ENCODE assay signal across 16 cellular contexts in genomic region chr6:11272491-11273192, GRCh38. TPM values are rescaled to one million over a fixed set of nuclear protein-coding genes. Genes with fewer than 3 reads are reported as not detected.
DNase-seq lines count a peak whose midpoint lies in the region; ATAC-seq, FAIRE-seq and TF ChIP-seq lines count a peak whose summit lies in the region.
"Had no signal": no experiment of that assay in that cellular context is flagged by ENCODE, and none has a peak within 500 bp of the region (broad histone marks: within the 10 kb centered on the region; RNA-seq: fewer than 3 reads in every experiment).

No MANE protein-coding gene starts in this region.

- H3K4me1 ChIP-seq in liver (ENCODE audit: control insufficient read depth in 4 of 4, insufficient read depth in 4 of 4, low read length in 3 of 4) (peaks cover 3 to 22% (median 8%) of the 10 kb centered on the region in 4 donors), HepG2 (ENCODE audit: insufficient read depth, low read length) (peaks cover 77% of the 10 kb centered on the region), mesenchymal stem cell (ENCODE audit: control insufficient read depth, insufficient read depth, low read depth, low read length) (peaks cover 13% of the 10 kb centered on the region)

- no peak overlapping the region for H2AFZ ChIP-seq in HepG2 (ENCODE audit: low read length)
- no peak overlapping the region for H2AFZ ChIP-seq in mesenchymal stem cell (ENCODE audit: low read depth, low read length)

- H3K9me3 ChIP-seq in liver (ENCODE audit: control insufficient read depth in 4 of 4, low read length in 3 of 4) = no peaks in the 10 kb centered on the region
- H3K9me3 ChIP-seq in HepG2 (ENCODE audit: low read length) = no peaks in the 10 kb centered on the region
- no peaks in the 10 kb centered on the region for H3K9me3 ChIP-seq in mesenchymal stem cell (ENCODE audit: control insufficient read depth, low read length)
- H3K9me3 ChIP-seq: gastroesophageal sphincter, vagina had no signal

- no peaks in the 10 kb centered on the region for H3K9me3 Mint-ChIP-seq in activated CD8-positive, alpha-beta T cell treated with anti-CD3 and anti-CD28 coated beads, Interleukin-2, amount 10 ng/mL, durations not matched to agents 7 days and 5 days (ENCODE audit: insufficient read depth)

- H3K4me3 ChIP-seq in liver (ENCODE audit: low read depth in 1 of 3, low read length in 3 of 3) (no peak overlapping the region), HepG2 (replicated peaks in 1 of 3; ENCODE audit: insufficient read depth in 1 of 3, low read depth in 2 of 3, low read length in 3 of 3) (no peak overlapping the region), mesenchymal stem cell (ENCODE audit: insufficient read depth in 1 of 2, low read depth in 1 of 2, low read length in 2 of 2) (no peak overlapping the region)
- H3K4me3 ChIP-seq: gastroesophageal sphincter, vagina had no signal

- H2BK15ac ChIP-seq in mesenchymal stem cell (ENCODE audit: low read depth, poor library complexity, severe bottlenecking) = no peak overlapping the region

- TF ChIP-seq EP300 in HepG2 (IDR thresholded peaks at IDR 0.05; ENCODE audit: low read depth in 2 of 2, low read length in 2 of 2) (no peak), HepG2 (CRISPR knock-in tag; IDR thresholded peaks at IDR 0.05; ENCODE audit: borderline replicate concordance) (no peak)

- no peak for TF ChIP-seq POLR2A in HepG2 (IDR thresholded peaks at IDR 0.05; ENCODE audit: insufficient read depth in 1 of 2, low read depth in 2 of 2, low read length in 2 of 2)

- no peak for DNase-seq in HepG2 (ENCODE audit: low spot score)
- peak; percentile 74 for DNase-seq in mesenchymal stem cell
- DNase-seq in activated CD8-positive, alpha-beta T cell treated with anti-CD3 and anti-CD28 coated beads, Interleukin-2, amount 10 ng/mL, durations not matched to agents 7 days and 5 days = no peak
- no peak for DNase-seq in AG08395 (ENCODE audit: low spot score)
- DNase-seq: activated CD8-positive, alpha-beta memory T cell treated with anti-CD3 and anti-CD28 coated beads, Interleukin-2, amount 50 U/mL, for 48 hours; NCI-H524 treated with DMSO at 0.1 percent for 48 hours; stimulated activated naive CD4-positive, alpha-beta T cell treated with Interleukin-2 at 50 U/mL for 16 hours; T-helper 1 cell had no signal

- 74% methylated on average over 11 of the region's 11 CpGs for WGBS in liver
- 79% methylated on average over 11 of the region's 11 CpGs for whole genome bisulfite sequencing in HepG2 (ENCODE audit: low lambda C conversion rate)
- WGBS in mesenchymal stem cell = 11% methylated on average over 7 of the region's 11 CpGs

- no peaks in the 10 kb centered on the region for H3K79me1 ChIP-seq in mesenchymal stem cell (replicated peaks; ENCODE audit: low read length, poor library complexity, severe bottlenecking)

- TF ChIP-seq CTCF in liver (IDR thresholded peaks at IDR 0.05; ENCODE audit: low read depth, low read length, missing input control) = no peak
- no peak for TF ChIP-seq CTCF in HepG2 (CRISPR knock-in tag; IDR thresholded peaks at IDR 0.05)

- ATAC-seq in HepG2 (no peak), SK-N-SH treated with all-trans-retinoic acid at 6 μM for 48 hours (peak; percentile 51), HG03521 (IDR thresholded peaks at IDR 0.05; ENCODE audit: unreplicated experiment) (no peak), HG03571 (IDR thresholded peaks at IDR 0.05; ENCODE audit: unreplicated experiment) (no peak)
- no peak for ATAC-seq in activated CD8-positive, alpha-beta T cell treated with anti-CD3 and anti-CD28 coated beads, Interleukin-2, amount 10 ng/mL, durations not matched to agents 7 days and 5 days
- ATAC-seq: activated CD4-positive, CD25-positive, alpha-beta regulatory T cell treated with anti-CD3 and anti-CD28 coated beads, Interleukin-2, amount 50 U/mL, for 24 hours; gastroesophageal sphincter had no signal

- H4K20me1 ChIP-seq in HepG2 (ENCODE audit: insufficient read depth, low read length) = no peaks in the 10 kb centered on the region

- no peak overlapping the region for H3K27ac ChIP-seq in liver (ENCODE audit: low read depth in 1 of 2, low read length in 2 of 2)
- no peak overlapping the region for H3K27ac ChIP-seq in HepG2 (ENCODE audit: extremely low read length, insufficient read depth, low read length)
- H3K27ac ChIP-seq in mesenchymal stem cell (ENCODE audit: low read length, poor library complexity, severe bottlenecking) = no peak overlapping the region
- H3K27ac ChIP-seq: gastroesophageal sphincter, vagina had no signal

- no peak overlapping the region for H3K4ac ChIP-seq in mesenchymal stem cell (ENCODE audit: low read depth in 1 of 2, low read length in 2 of 2)

- no peaks in the 10 kb centered on the region for H3K79me2 ChIP-seq in HepG2 (ENCODE audit: insufficient read depth, low read length)

- H3K36me3 ChIP-seq in liver (ENCODE audit: control insufficient read depth in 4 of 4, insufficient read depth in 3 of 4, low read depth in 1 of 4, low read length in 3 of 4) (no peaks in the 10 kb centered on the region), HepG2 (replicated peaks in 1 of 2; ENCODE audit: control insufficient read depth in 1 of 2, insufficient read depth in 2 of 2, low read length in 2 of 2) (no peaks in the 10 kb centered on the region), mesenchymal stem cell (ENCODE audit: control insufficient read depth in 1 of 2, insufficient read depth in 2 of 2, low read depth in 1 of 2, low read length in 2 of 2) (no peaks in the 10 kb centered on the region)
- H3K36me3 ChIP-seq: gastroesophageal sphincter, vagina had no signal

- peaks cover 38% of the 10 kb centered on the region for H3K4me1 Mint-ChIP-seq in activated CD8-positive, alpha-beta T cell treated with anti-CD3 and anti-CD28 coated beads, Interleukin-2, amount 10 ng/mL, durations not matched to agents 7 days and 5 days (ENCODE audit: low read depth)

- intact Hi-C loops in HepG2 (cut with micrococcal nuclease; ENCODE audit: unreplicated experiment) = no loop called here

- no peak overlapping the region for H2BK120ac ChIP-seq in mesenchymal stem cell (ENCODE audit: low read depth, low read length)

- TF ChIP-seq RAD21 in liver (IDR thresholded peaks at IDR 0.05) (peak in 1 of 2 donors; percentile 25), HepG2 (CRISPR knock-in tag; IDR thresholded peaks at IDR 0.05) (no peak)

- H3K27me3 Mint-ChIP-seq in activated CD8-positive, alpha-beta T cell treated with anti-CD3 and anti-CD28 coated beads, Interleukin-2, amount 10 ng/mL, durations not matched to agents 7 days and 5 days (ENCODE audit: low read depth) = no peaks in the 10 kb centered on the region
- H3K27me3 Mint-ChIP-seq: activated naive CD8-positive, alpha-beta T cell had no signal

- no peak overlapping the region for H2BK5ac ChIP-seq in mesenchymal stem cell (ENCODE audit: low read depth, low read length, poor library complexity, severe bottlenecking)

- no peak overlapping the region for H3K14ac ChIP-seq in mesenchymal stem cell (ENCODE audit: low read length in 2 of 2)

- H3K23ac ChIP-seq in mesenchymal stem cell (ENCODE audit: low read length in 2 of 2) = no peak overlapping the region

- no peak overlapping the region for H3K27ac Mint-ChIP-seq in activated CD8-positive, alpha-beta T cell treated with anti-CD3 and anti-CD28 coated beads, Interleukin-2, amount 10 ng/mL, durations not matched to agents 7 days and 5 days
- H3K27ac Mint-ChIP-seq: activated naive CD8-positive, alpha-beta T cell had no signal

- CTCF ChIA-PET in HepG2 (lab: Yijun Ruan, JAX; ENCODE audit: low intra/inter-chr PET ratio, low total read pairs) = no interaction called here
- CTCF ChIA-PET in activated CD8-positive, alpha-beta T cell treated with anti-CD3 and anti-CD28 coated beads, Interleukin-2, amount 10 ng/mL, durations not matched to agents 7 days and 5 days (lab: Charles Lee) = no interaction called here

- H3K4me2 ChIP-seq in HepG2 (ENCODE audit: low read depth, low read length) (no peak overlapping the region), mesenchymal stem cell (ENCODE audit: low read length, poor library complexity, severe bottlenecking) (no peak overlapping the region)

- H3K4me3 Mint-ChIP-seq in activated CD8-positive, alpha-beta T cell treated with anti-CD3 and anti-CD28 coated beads, Interleukin-2, amount 10 ng/mL, durations not matched to agents 7 days and 5 days = no peak overlapping the region
- H3K4me3 Mint-ChIP-seq: activated naive CD8-positive, alpha-beta T cell had no signal

- H3K9ac ChIP-seq in liver (ENCODE audit: low read depth in 1 of 2, low read length in 2 of 2) (no peak overlapping the region), HepG2 (ENCODE audit: insufficient read depth, low read depth, low read length) (no peak overlapping the region), mesenchymal stem cell (ENCODE audit: low read length) (no peak overlapping the region)

- no peak for FAIRE-seq in HepG2 (lab: Jason Lieb, UNC)

- in situ Hi-C loops in HepG2 (cut with HindIII; ENCODE audit: extremely low pct_ligation_motif_present, low pct_unique_long_range_greater_than_20kb) = no loop called here

- POLR2A ChIA-PET in HepG2 (lab: Yijun Ruan, JAX) = no interaction called here
- POLR2A ChIA-PET in activated CD8-positive, alpha-beta T cell treated with anti-CD3 and anti-CD28 coated beads, Interleukin-2, amount 10 ng/mL, durations not matched to agents 7 days and 5 days (lab: Charles Lee) = no interaction called here

- peak overlapping the region in 1 of 2 experiments; percentile 52 for H3K18ac ChIP-seq in mesenchymal stem cell (ENCODE audit: low read depth in 1 of 2, low read length in 2 of 2)

- no peak overlapping the region for H4K8ac ChIP-seq in mesenchymal stem cell (ENCODE audit: low read length)

- H2BK12ac ChIP-seq in mesenchymal stem cell (ENCODE audit: low read length in 2 of 2) = peak overlapping the region in 1 of 2 experiments; percentile 38

- H2AK5ac ChIP-seq in mesenchymal stem cell (ENCODE audit: low read length, severe bottlenecking) = no peak overlapping the region

- H3K36me3 Mint-ChIP-seq in activated CD8-positive, alpha-beta T cell treated with anti-CD3 and anti-CD28 coated beads, Interleukin-2, amount 10 ng/mL, durations not matched to agents 7 days and 5 days (ENCODE audit: low read depth) = peaks cover 54% of the 10 kb centered on the region

- no peaks in the 10 kb centered on the region for H3K27me3 ChIP-seq in liver (ENCODE audit: control insufficient read depth in 4 of 4, insufficient read depth in 4 of 4, low read length in 3 of 4)
- no peaks in the 10 kb centered on the region for H3K27me3 ChIP-seq in HepG2 (ENCODE audit: control insufficient read depth in 1 of 2, insufficient read depth in 2 of 2, low read length in 2 of 2)
- no peaks in the 10 kb centered on the region for H3K27me3 ChIP-seq in mesenchymal stem cell (ENCODE audit: control insufficient read depth in 1 of 2, insufficient read depth in 1 of 2, low read length in 2 of 2)
- H3K27me3 ChIP-seq: gastroesophageal sphincter, vagina had no signal

- H4K91ac ChIP-seq in mesenchymal stem cell (ENCODE audit: low read length) = no peak overlapping the region

- no TSS peak for BruUV-seq in HepG2 (replicated peaks; lab: Mats Ljungman, UMichigan)

RNA-seq across cellular contexts. Expression of gene NEDD9, which starts 40.2 kb away (rescaled TPM):
- total RNA-seq in liver = 10 to 100 TPM in 1 of 2 donors, 1 to 10 TPM in 1; 7.8 to 15.7 TPM
- polyA plus RNA-seq in liver = 10 to 100 TPM in 1 of 2 donors, 1 to 10 TPM in 1; 7.5 to 16.8 TPM
- 27.1 and 31.4 TPM in 2 replicates for total RNA-seq in HepG2 (2016; rRNA removed; fragmentation: Illumina TruSeq; extraction: Trizol)
- 3.1 and 3.2 TPM in 2 replicates for total RNA-seq in HepG2 (2016; cell fraction: cytosol; rRNA removed; fragmentation: Illumina TruSeq; extraction: Trizol; ENCODE audit: low read depth)
- 25.2 and 29.8 TPM in 2 replicates for total RNA-seq in HepG2 (2016; cell fraction: insoluble cytoplasmic fraction; rRNA removed; fragmentation: Illumina TruSeq; extraction: Trizol)
- total RNA-seq in HepG2 (2016; cell fraction: membrane; rRNA removed; fragmentation: Illumina TruSeq; extraction: Trizol) = 11.6 and 12.3 TPM in 2 replicates
- 24.2 and 25.4 TPM in 2 replicates for total RNA-seq in HepG2 (2016; cell fraction: nucleus; rRNA removed; fragmentation: Illumina TruSeq; extraction: Trizol)
- 363 and 389 TPM in 2 replicates for polyA plus RNA-seq in HepG2 (2011; rRNA removed)
- polyA plus RNA-seq in HepG2 (2011; cell fraction: cytosol; rRNA removed) = 249 and 284 TPM in 2 replicates
- 241 and 254 TPM in 2 replicates for polyA plus RNA-seq in HepG2 (2011; cell fraction: nucleus; rRNA removed)
- 141 and 166 TPM in 2 replicates for polyA plus RNA-seq in HepG2 (2012)
- 1.5 and 2.0 TPM in 2 replicates for polyA plus RNA-seq in HepG2 (2016; cell fraction: cytosol; fragmentation: Illumina TruSeq; extraction: Trizol; ENCODE audit: low read depth)
- 26.5 and 29.0 TPM in 2 replicates for polyA plus RNA-seq in HepG2 (2016; cell fraction: insoluble cytoplasmic fraction; fragmentation: Illumina TruSeq; extraction: Trizol; ENCODE audit: low read depth)
- 4.0 and 4.8 TPM in 2 replicates for polyA plus RNA-seq in HepG2 (2016; cell fraction: membrane; fragmentation: Illumina TruSeq; extraction: Trizol; ENCODE audit: low read depth)
- 28.0 and 29.7 TPM in 2 replicates for polyA plus RNA-seq in HepG2 (2016; cell fraction: nucleus; fragmentation: Illumina TruSeq; extraction: Trizol; ENCODE audit: insufficient read depth, low read depth)
- polyA minus RNA-seq in HepG2 (2011; rRNA and poly(A)+ RNA removed; ENCODE audit: low replicate concordance) = 3.4 and 577 TPM in 2 replicates
- 263 and 295 TPM in 2 replicates for polyA minus RNA-seq in HepG2 (2011; cell fraction: cytosol; rRNA and poly(A)+ RNA removed)
- 268 and 334 TPM in 2 replicates for polyA minus RNA-seq in HepG2 (2011; cell fraction: nucleus; rRNA and poly(A)+ RNA removed)
- polyA plus RNA-seq in mesenchymal stem cell (2013, experiment 1 of 2) = 6.1 TPM
- polyA plus RNA-seq in mesenchymal stem cell (2013, experiment 2 of 2) = 6.1 TPM
- total RNA-seq in activated CD8-positive, alpha-beta T cell treated with anti-CD3 and anti-CD28 coated beads, Interleukin-2, amount 10 ng/mL, durations not matched to agents 7 days and 5 days = 10 to 100 TPM; 64.9 to 69.5 TPM
